Comparison of ENCODE assay signal across 7 cellular contexts in genomic region chr5:1772634-1773033, GRCh38. TPM values are rescaled to one million over a fixed set of nuclear protein-coding genes. Genes with fewer than 3 reads are reported as not detected.
DNase-seq lines count a peak whose midpoint lies in the region; ATAC-seq and TF ChIP-seq lines count a peak whose summit lies in the region.

No MANE protein-coding gene starts in this region.

- CTCF ChIA-PET in naive thymus-derived CD4-positive, alpha-beta T cell (lab: Charles Lee): no interaction called here

- H3K36me3 ChIP-seq in naive thymus-derived CD4-positive, alpha-beta T cell (ENCODE audit: control insufficient read depth in 2 of 3, insufficient read depth in 3 of 3, low read length in 3 of 3): no peaks in the 10 kb centered on the region

- POLR2A ChIA-PET in naive thymus-derived CD4-positive, alpha-beta T cell (lab: Charles Lee): interaction anchor here (1.7 kb wide), 1 partner anchor 29 kb away, joined by 5 read pairs; the partner anchor contains the start of gene NDUFS6

- peak; percentile 30 for TF ChIP-seq CTCF in GM10266 (IDR thresholded peaks at IDR 0.05; ENCODE audit: control insufficient read depth, insufficient read depth, low read depth, missing control alignments)

- H3K4me1 Mint-ChIP-seq in T-helper 17 cell: peaks cover 4% of the 10 kb centered on the region
- peaks cover 0 to 5% (median 0%) of the 10 kb centered on the region in 7 donors for H3K4me1 Mint-ChIP-seq in naive thymus-derived CD4-positive, alpha-beta T cell

- no peak overlapping the region for H3K4me3 ChIP-seq in naive thymus-derived CD4-positive, alpha-beta T cell (ENCODE audit: low read length)

- no peaks in the 10 kb centered on the region for H3K27me3 ChIP-seq in naive thymus-derived CD4-positive, alpha-beta T cell (ENCODE audit: control insufficient read depth in 2 of 2, insufficient read depth in 2 of 2, low read length in 2 of 2)

- peak overlapping the region; percentile 60 for H3K27ac Mint-ChIP-seq in T-helper 17 cell
- no peak overlapping the region for H3K27ac Mint-ChIP-seq in naive thymus-derived CD4-positive, alpha-beta T cell

- peak; percentile 74 for ATAC-seq in HG02885 (IDR thresholded peaks at IDR 0.05; ENCODE audit: poor library complexity, unreplicated experiment)
- no peak for ATAC-seq in T-helper 17 cell
- ATAC-seq in naive thymus-derived CD4-positive, alpha-beta T cell: peak; percentile 42

- H3K9me3 ChIP-seq in T-helper 17 cell (ENCODE audit: control insufficient read depth, low read length, poor library complexity, severe bottlenecking): no peaks in the 10 kb centered on the region
- no peaks in the 10 kb centered on the region for H3K9me3 ChIP-seq in naive thymus-derived CD4-positive, alpha-beta T cell (ENCODE audit: control insufficient read depth in 2 of 3, low read length in 3 of 3)

- intact Hi-C loops in naive thymus-derived CD4-positive, alpha-beta T cell (cut with micrococcal nuclease): loop anchor here in 1 of 2 donors (2.0 kb wide), 1 partner anchor 20 kb away; no protein-coding TSS in a partner anchor

- no peaks in the 10 kb centered on the region for H3K36me3 Mint-ChIP-seq in T-helper 17 cell (ENCODE audit: low read depth)
- H3K36me3 Mint-ChIP-seq in naive thymus-derived CD4-positive, alpha-beta T cell: no peaks in the 10 kb centered on the region

- no peaks in the 10 kb centered on the region for H3K9me3 Mint-ChIP-seq in naive thymus-derived CD4-positive, alpha-beta T cell

- peaks cover 16% of the 10 kb centered on the region for H3K27me3 Mint-ChIP-seq in T-helper 17 cell
- H3K27me3 Mint-ChIP-seq in naive thymus-derived CD4-positive, alpha-beta T cell: peaks cover 0 to 23% (median 0%) of the 10 kb centered on the region in 5 donors

- H3K27ac ChIP-seq in naive thymus-derived CD4-positive, alpha-beta T cell (ENCODE audit: low read depth, low read length): no peak overlapping the region

- H3K4me1 ChIP-seq in naive thymus-derived CD4-positive, alpha-beta T cell (ENCODE audit: control insufficient read depth in 2 of 2, insufficient read depth in 2 of 2, low read length in 2 of 2): no peaks in the 10 kb centered on the region

- H3K4me3 Mint-ChIP-seq in T-helper 17 cell: no peak overlapping the region
- no peak overlapping the region for H3K4me3 Mint-ChIP-seq in naive thymus-derived CD4-positive, alpha-beta T cell

- DNase-seq in GM10266 (ENCODE audit: extremely low spot score) (no peak), T-helper 17 cell (no peak), hypothalamus (lab: John Stamatoyannopoulos, UW) (no peak), NCI-H1105 treated with DMSO at 0.1 percent for 48 hours (lab: John Stamatoyannopoulos, UW) (no peak), NCI-H2196 treated with DMSO at 0.1 percent for 48 hours (lab: John Stamatoyannopoulos, UW; ENCODE audit: unreplicated experiment) (no peak)
- DNase-seq in naive thymus-derived CD4-positive, alpha-beta T cell: peak in 1 of 9 donors; percentile 15

RNA-seq across cellular contexts. Expression of gene MRPL36, which starts 27.0 kb away (rescaled TPM):
- 10 to 100 TPM; 12.3 to 17.7 TPM for total RNA-seq in T-helper 17 cell
- total RNA-seq in naive thymus-derived CD4-positive, alpha-beta T cell: 10 to 100 TPM; 14.1 to 52.6 (median 26.8) TPM
- 10 to 100 TPM; 69.4 to 77.5 TPM for polyA plus RNA-seq in naive thymus-derived CD4-positive, alpha-beta T cell

RNA-seq across cellular contexts. Expression of gene NDUFS6, which starts 28.6 kb away (rescaled TPM):
- 10 to 100 TPM; 15.2 to 24.7 TPM for total RNA-seq in T-helper 17 cell
- total RNA-seq in naive thymus-derived CD4-positive, alpha-beta T cell: 10 to 100 TPM; 14.2 to 28.8 (median 15.4) TPM
- polyA plus RNA-seq in naive thymus-derived CD4-positive, alpha-beta T cell: 10 to 100 TPM; 55.3 to 61.7 TPM
